1 cellular context compared by ENCODE assay signal in the genomic region with DNA sequence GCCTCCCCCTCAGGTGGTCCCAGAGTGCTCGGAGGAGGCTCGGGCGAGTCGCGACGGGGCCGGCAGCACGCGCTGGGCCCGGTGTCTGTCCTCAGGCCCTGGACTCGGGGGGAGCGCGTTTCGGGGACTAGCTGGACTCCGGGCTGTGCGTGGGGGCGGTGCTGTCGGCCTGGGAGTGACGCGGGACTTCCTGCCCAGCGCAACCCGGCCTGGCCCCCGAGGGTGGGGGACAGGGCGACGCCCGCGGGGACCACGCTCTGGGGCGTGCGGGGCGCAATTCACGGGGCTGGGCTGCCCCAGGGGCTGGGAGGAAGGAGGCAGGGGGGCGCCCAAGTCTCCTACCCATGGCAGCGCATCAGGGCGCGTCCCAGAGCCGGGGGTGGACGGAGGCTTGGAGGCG.
TF ChIP-seq lines count a peak whose summit lies in the region.

No MANE protein-coding gene starts in this region.

TF ChIP-seq in H1, 55 proteins besides CTCF, POLR2A, EP300 and RAD21:
- TF ChIP-seq JUN (IDR thresholded peaks at IDR 0.05; ENCODE audit: low read depth, low read length) (no peak), CHD7 (IDR thresholded peaks at IDR 0.05; ENCODE audit: insufficient replicate concordance, low read length) (no peak), CBX8 (IDR thresholded peaks at IDR 0.05; ENCODE audit: borderline replicate concordance, low read depth, low read length) (no peak), SP2 (IDR thresholded peaks at IDR 0.05; ENCODE audit: low read length) (no peak), MAX (IDR thresholded peaks at IDR 0.05) (0 out of 2 replicates have a peak, but pooled peaks have one; percentile 28), RNF2 (IDR thresholded peaks at IDR 0.05; ENCODE audit: borderline replicate concordance, low read depth, low read length, missing control alignments, poor library complexity, severe bottlenecking) (no peak), POLR2AphosphoS5 (IDR thresholded peaks at IDR 0.05; ENCODE audit: low read depth, low read length) (no peak), FOSL1 (IDR thresholded peaks at IDR 0.05; ENCODE audit: insufficient read depth, low read depth, low read length) (no peak), TAF1 (IDR thresholded peaks at IDR 0.05; ENCODE audit: low read depth, low read length) (0 out of 2 replicates have a peak, but pooled peaks have one; percentile 3), CREB1 (IDR thresholded peaks at IDR 0.05) (peak; percentile 58; the same call in 1 of the 2 replicates), TEAD4 (IDR thresholded peaks at IDR 0.05; ENCODE audit: low read depth, low read length) (no peak), EZH2 (IDR thresholded peaks at IDR 0.05; ENCODE audit: low read depth, low read length, severe bottlenecking) (peak; percentile 3), TBP (IDR thresholded peaks at IDR 0.05; ENCODE audit: low read depth, low read length) (no peak)
